9 cellular contexts compared by ENCODE assay signal in the genomic region with DNA sequence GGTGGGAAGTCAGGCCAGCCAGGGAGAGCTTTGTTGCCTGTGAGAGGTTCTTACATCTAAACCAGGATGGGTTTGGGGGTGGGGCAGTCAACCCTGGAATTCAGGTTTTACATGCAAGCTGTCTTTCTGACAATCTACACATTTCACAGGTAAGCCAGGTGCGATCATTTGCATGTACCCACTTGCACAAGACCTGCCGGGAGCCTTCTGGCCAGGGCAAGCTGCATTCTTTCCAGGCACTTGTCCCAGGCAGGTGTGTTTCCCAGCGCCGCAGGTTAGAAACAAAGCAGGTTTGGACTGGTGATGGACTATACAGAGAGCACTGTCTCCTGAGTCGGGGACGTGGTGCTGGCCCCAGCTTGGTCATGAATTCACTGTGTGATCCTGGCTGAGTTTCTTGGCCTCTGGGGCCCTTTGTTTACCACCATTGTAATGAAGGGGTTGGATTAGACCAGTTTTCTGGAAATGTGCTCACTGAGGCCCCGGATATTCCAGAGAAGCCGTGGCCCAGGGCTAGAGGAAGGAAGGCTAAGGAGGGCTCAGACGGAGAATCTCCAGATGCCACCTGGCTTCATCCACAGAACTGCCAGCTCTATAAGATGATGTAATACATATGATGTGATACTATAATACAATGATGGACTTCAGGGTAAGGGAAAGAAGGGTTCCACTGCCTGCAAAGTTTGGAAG.
A peak's percentile ranks its signal among the peaks of the same experiment; 100 is the strongest.
DNase-seq lines count a peak whose midpoint lies in the region; ATAC-seq and TF ChIP-seq lines count a peak whose summit lies in the region.
"Had no signal": no experiment of that assay in that cellular context is flagged by ENCODE, and none has a peak within 500 bp of the region (broad histone marks: within the 10 kb centered on the region; RNA-seq: fewer than 3 reads in every experiment).

No MANE protein-coding gene starts in this region.

- no peak for TF ChIP-seq CTCF in heart right ventricle (IDR thresholded peaks at IDR 0.05)
- TF ChIP-seq CTCF in mammary epithelial cell (conservative IDR thresholded peaks at IDR 0.05 in 1 of 2, IDR thresholded peaks at IDR 0.05 in 1 of 2; ENCODE audit: extremely low read depth in 1 of 2, insufficient read depth in 1 of 2, low read depth in 1 of 2, low read length in 2 of 2): no peak
- no peak for TF ChIP-seq CTCF in mesothelial cell of epicardium (IDR thresholded peaks at IDR 0.05; ENCODE audit: unreplicated experiment)
- TF ChIP-seq CTCF in upper lobe of left lung (IDR thresholded peaks at IDR 0.05): no peak
- TF ChIP-seq CTCF in Calu3 (IDR thresholded peaks at IDR 0.05; ENCODE audit: unreplicated experiment): no peak

- DNase-seq in heart right ventricle (no peak), left ventricle myocardium superior (no peak), mammary epithelial cell (peak; percentile 97), mesothelial cell of epicardium (ENCODE audit: low spot score in 2 of 2, unreplicated experiment in 2 of 2) (no peak), upper lobe of left lung (peak in 1 of 2 donors; percentile 84), occipital lobe (lab: John Stamatoyannopoulos, UW) (no peak), Calu3 (no peak)
- DNase-seq: activated CD8-positive, alpha-beta memory T cell treated with anti-CD3 and anti-CD28 coated beads, Interleukin-2, amount 50 U/mL, for 48 hours had no signal

- H3K4me3 Mint-ChIP-seq in mesothelial cell of epicardium (no peak overlapping the region), Calu3 (ENCODE audit: low read depth, unreplicated experiment) (no peak overlapping the region)

- peak overlapping the region; percentile 58 for H3K9ac ChIP-seq in mammary epithelial cell (ENCODE audit: insufficient read depth, low read length)

- H3K9me3 ChIP-seq in heart right ventricle (peaks cover 0 to 4% (median 0%) of the 10 kb centered on the region in 11 donors), mammary epithelial cell (replicated peaks; ENCODE audit: insufficient read depth, low read length) (no peaks in the 10 kb centered on the region), upper lobe of left lung (no peaks in the 10 kb centered on the region)

- no peaks in the 10 kb centered on the region for H4K20me1 ChIP-seq in mammary epithelial cell (ENCODE audit: insufficient read depth, low read length)

- H3K36me3 ChIP-seq in heart right ventricle (no peaks in the 10 kb centered on the region), mammary epithelial cell (ENCODE audit: insufficient read depth, low read length) (no peaks in the 10 kb centered on the region), upper lobe of left lung (no peaks in the 10 kb centered on the region)

- intact Hi-C loops in heart right ventricle (cut with DNase I): loop anchor here in 3 of 10 donors (5.0 kb wide), 1 partner anchor 103 kb away; no protein-coding TSS in a partner anchor
- intact Hi-C loops in left ventricle myocardium superior (cut with micrococcal nuclease): no loop called here
- intact Hi-C loops in mammary epithelial cell (cut with micrococcal nuclease): loop anchor here (5.0 kb wide), 1 partner anchor 103 kb away; no protein-coding TSS in a partner anchor
- intact Hi-C loops in Calu3 (cut with micrococcal nuclease; ENCODE audit: unreplicated experiment): no loop called here

- BruUV-seq in mammary epithelial cell (replicated peaks; lab: Mats Ljungman, UMichigan) (no TSS peak), Calu3 (replicated peaks; lab: Mats Ljungman, UMichigan) (no TSS peak)

- peak overlapping the region in 8 of 10 donors; percentile 59 to 83 (median 72) for H3K27ac ChIP-seq in heart right ventricle
- H3K27ac ChIP-seq in mammary epithelial cell (ENCODE audit: insufficient read depth, low read depth, low read length): peak overlapping the region; percentile 81
- peak overlapping the region; percentile 33 to 62 (median 52) for H3K27ac ChIP-seq in upper lobe of left lung

- H3K4me1 ChIP-seq in heart right ventricle: peaks cover 3 to 41% (median 14%) of the 10 kb centered on the region in 9 donors
- H3K4me1 ChIP-seq in mammary epithelial cell (ENCODE audit: insufficient read depth, low read length): peaks cover 21% of the 10 kb centered on the region
- peaks cover 9 to 20% (median 16%) of the 10 kb centered on the region in 4 donors for H3K4me1 ChIP-seq in upper lobe of left lung

- H3K9me3 Mint-ChIP-seq in mesothelial cell of epicardium (peaks cover 5% of the 10 kb centered on the region), Calu3 (ENCODE audit: low read depth, unreplicated experiment) (no peaks in the 10 kb centered on the region)

- H3K36me3 Mint-ChIP-seq in mesothelial cell of epicardium: peaks cover 1% of the 10 kb centered on the region
- no peaks in the 10 kb centered on the region for H3K36me3 Mint-ChIP-seq in Calu3 (ENCODE audit: insufficient read depth, unreplicated experiment)

- TF ChIP-seq EP300 in upper lobe of left lung (IDR thresholded peaks at IDR 0.05): no peak

- TF ChIP-seq POLR2A in upper lobe of left lung (IDR thresholded peaks at IDR 0.05): no peak

- in situ Hi-C loops in mammary epithelial cell (cut with MboI; ENCODE audit: low sequenced_read_pairs in 2 of 2): no loop called here

- dilution Hi-C loops in mammary epithelial cell (cut with HindIII; ENCODE audit: low sequenced_read_pairs): loop anchor here (5.0 kb wide), 2 partner anchors 38 to 83 kb away; no protein-coding TSS in a partner anchor

- CTCF ChIA-PET in mammary epithelial cell (lab: Charles Lee; ENCODE audit: low non-redundant PET) (interaction anchor here (0.6 kb wide), 1 partner anchor 86 kb away, joined by 7 read pairs; no protein-coding TSS in a partner anchor), Calu3 (lab: Charles Lee) (no interaction called here)

- 81 to 83% methylated on average over 9 of the region's 9 CpGs for WGBS in heart right ventricle, 2 donors
- 0% methylated on average over 6 of the region's 9 CpGs for WGBS in mammary epithelial cell (ENCODE audit: low coverage, missing lambda C conversion rate)
- WGBS in upper lobe of left lung, 2 donors: 56 to 59% methylated on average over 7 to 9 of the region's 9 CpGs

- H3K4me2 ChIP-seq in mammary epithelial cell (ENCODE audit: insufficient read depth, low read depth, low read length): peak overlapping the region; percentile 38

- H3K4me3 ChIP-seq in heart right ventricle: no peak overlapping the region
- no peak overlapping the region for H3K4me3 ChIP-seq in mammary epithelial cell (replicated peaks in 1 of 3; ENCODE audit: insufficient read depth in 1 of 3, low read depth in 2 of 3, low read length in 3 of 3)
- H3K4me3 ChIP-seq in upper lobe of left lung: no peak overlapping the region

- H3K4me1 Mint-ChIP-seq in mesothelial cell of epicardium: peaks cover 49% of the 10 kb centered on the region
- H3K4me1 Mint-ChIP-seq in Calu3 (ENCODE audit: low read depth, unreplicated experiment): peaks cover 25% of the 10 kb centered on the region

- peak overlapping the region; percentile 98 for H3K27ac Mint-ChIP-seq in mesothelial cell of epicardium
- no peak overlapping the region for H3K27ac Mint-ChIP-seq in Calu3 (ENCODE audit: unreplicated experiment)

- ATAC-seq in heart right ventricle: no peak
- ATAC-seq in left ventricle myocardium superior: no peak
- ATAC-seq in upper lobe of left lung (ENCODE audit: low FRiP score in 2 of 2): peak in 1 of 2 donors; percentile 66
- no peak for ATAC-seq in GM18517 (IDR thresholded peaks at IDR 0.05; ENCODE audit: unreplicated experiment)

- H3K27me3 Mint-ChIP-seq in mesothelial cell of epicardium (ENCODE audit: low read depth): no peaks in the 10 kb centered on the region
- no peaks in the 10 kb centered on the region for H3K27me3 Mint-ChIP-seq in Calu3 (ENCODE audit: unreplicated experiment)

- peak overlapping the region; percentile 34 for H2AFZ ChIP-seq in mammary epithelial cell (ENCODE audit: low read depth, low read length)

- H3K27me3 ChIP-seq in heart right ventricle (no peaks in the 10 kb centered on the region), mammary epithelial cell (ENCODE audit: insufficient read depth, low read length) (no peaks in the 10 kb centered on the region), upper lobe of left lung (no peaks in the 10 kb centered on the region)

- no peaks in the 10 kb centered on the region for H3K79me2 ChIP-seq in mammary epithelial cell (ENCODE audit: insufficient read depth, low read length)
